In genomic region chr20:53084408-53084997, GRCh38 we compare ENCODE assay signal across 33 cellular contexts.
"Had no signal": no experiment of that assay in that cellular context is flagged by ENCODE, and none has a peak within 500 bp of the region (broad histone marks: within the 10 kb centered on the region; RNA-seq: fewer than 3 reads in every experiment).

No MANE protein-coding gene starts in this region.

- H3K4me3 ChIP-seq: neural progenitor cell, ovary, psoas muscle, skin epidermis, smooth muscle cell, spleen, suprapubic skin, testis, tibial artery, transverse colon, upper lobe of right lung, vagina had no signal

- H3K4me2 ChIP-seq: neural progenitor cell, smooth muscle cell had no signal

- H3K4me1 Mint-ChIP-seq: natural killer cell, neural progenitor cell had no signal

- H3K27ac Mint-ChIP-seq: natural killer cell; nephron; neural progenitor cell; progenitor cell of endocrine pancreas; stimulated activated memory B cell treated with anti-CD40 and anti-IgM and Interleukin-4, amounts not matched to agents 10 μg/mL and 1 μg/mL and 100 μg/mL, for 72 hours; stimulated activated naive CD8-positive, alpha-beta T cell treated with anti-CD3 and anti-CD28 coated beads, Interleukin-15, amount 100 ng/mL, for 72 hours; type B pancreatic cell had no signal

- ATAC-seq: naive thymus-derived CD4-positive, alpha-beta T cell; natural killer cell; psoas muscle; right cardiac atrium; sciatic nerve; stimulated activated memory B cell treated with anti-CD40 and anti-IgM and Interleukin-4, amounts not matched to agents 10 μg/mL and 1 μg/mL and 100 μg/mL, for 72 hours; stimulated activated naive CD8-positive, alpha-beta T cell treated with anti-CD3 and anti-CD28 coated beads, Interleukin-15, amount 100 ng/mL, for 72 hours; stimulated activated naive CD8-positive, alpha-beta T cell treated with anti-CD3 and anti-CD28 coated beads, Interleukin-15, Interleukin-2, amounts not matched to agents 100 U/mL and 50 U/mL, for 24 hours; upper lobe of right lung had no signal

- DNase-seq: naive thymus-derived CD4-positive, alpha-beta T cell; natural killer cell; occipital lobe; ovary; posterior cingulate gyrus; psoas muscle; right cardiac atrium; spleen; stimulated activated CD4-positive, alpha-beta T cell treated with anti-CD3 and anti-CD28 coated beads, Interleukin-12 subunit alpha, Interleukin-12 subunit beta, amount 100 ng/mL, for 4 hours; stimulated activated CD4-positive, alpha-beta T cell treated with anti-CD3 and anti-CD28 coated beads, Interleukin-1b, Interleukin-23, amount 100 ng/mL, for 48 hours; stimulated activated CD4-positive, alpha-beta T cell treated with anti-CD3 and anti-CD28 coated beads, Interleukin-4, amount 100 ng/mL, for 1 hour; stimulated activated CD4-positive, alpha-beta T cell treated with anti-CD3 and anti-CD28 coated beads, Interleukin-4, amount 100 ng/mL, for 4 hours; stimulated activated CD8-positive, alpha-beta memory T cell treated with anti-CD3 and anti-CD28 coated beads, Interleukin-4, amount 100 ng/mL, for 48 hours; stimulated activated naive CD4-positive, alpha-beta T cell; stimulated activated naive CD8-positive, alpha-beta T cell treated with anti-CD3 and anti-CD28 coated beads, Interleukin-15, amount 100 ng/mL, for 72 hours; stimulated activated naive CD8-positive, alpha-beta T cell treated with anti-CD3 and anti-CD28 coated beads, Interleukin-15, Interleukin-2, amounts not matched to agents 100 U/mL and 50 U/mL, for 24 hours; substantia nigra; testis; tibial artery; transverse colon; upper lobe of right lung had no signal

- H3K4me3 Mint-ChIP-seq: naive thymus-derived CD4-positive, alpha-beta T cell; natural killer cell; nephron; neural progenitor cell; stimulated activated memory B cell treated with anti-CD40 and anti-IgM and Interleukin-4, amounts not matched to agents 10 μg/mL and 1 μg/mL and 100 μg/mL, for 72 hours; stimulated activated naive CD8-positive, alpha-beta T cell treated with anti-CD3 and anti-CD28 coated beads, Interleukin-15, amount 100 ng/mL, for 72 hours; type B pancreatic cell had no signal

- H3K27me3 ChIP-seq: neural progenitor cell, ovary, spleen, suprapubic skin, testis, tibial artery, transverse colon, upper lobe of right lung, vagina had no signal

- H3K27me3 Mint-ChIP-seq: naive thymus-derived CD4-positive, alpha-beta T cell; progenitor cell of endocrine pancreas; stimulated activated memory B cell treated with anti-CD40 and anti-IgM and Interleukin-4, amounts not matched to agents 10 μg/mL and 1 μg/mL and 100 μg/mL, for 72 hours; stimulated activated naive CD8-positive, alpha-beta T cell treated with anti-CD3 and anti-CD28 coated beads, Interleukin-15, amount 100 ng/mL, for 72 hours; type B pancreatic cell had no signal

- H3K79me2 ChIP-seq: parathyroid adenoma had no signal

- H3K9me3 ChIP-seq: ovary, psoas muscle, spleen, suprapubic skin, testis, tibial artery, transverse colon, upper lobe of right lung, vagina had no signal

- H3K36me3 ChIP-seq: neural progenitor cell, ovary, spleen, suprapubic skin, tibial artery, transverse colon, upper lobe of right lung, vagina had no signal

- H3K4me1 ChIP-seq: parathyroid adenoma, psoas muscle, transverse colon had no signal

- H3K9ac ChIP-seq: neural progenitor cell, parathyroid adenoma had no signal

- H3K36me3 Mint-ChIP-seq: natural killer cell; neural progenitor cell; stimulated activated memory B cell treated with anti-CD40 and anti-IgM and Interleukin-4, amounts not matched to agents 10 μg/mL and 1 μg/mL and 100 μg/mL, for 72 hours had no signal

- FAIRE-seq: urothelium cell line had no signal

- H3K9me3 Mint-ChIP-seq: natural killer cell; nephron; neural progenitor cell; stimulated activated memory B cell treated with anti-CD40 and anti-IgM and Interleukin-4, amounts not matched to agents 10 μg/mL and 1 μg/mL and 100 μg/mL, for 72 hours; stimulated activated naive CD8-positive, alpha-beta T cell treated with anti-CD3 and anti-CD28 coated beads, Interleukin-15, amount 100 ng/mL, for 72 hours; type B pancreatic cell had no signal

- H3K27ac ChIP-seq: neural progenitor cell, ovary, parathyroid adenoma, psoas muscle, skin epidermis, spleen, suprapubic skin, testis, tibial artery, transverse colon, upper lobe of right lung, vagina had no signal

- H2AFZ ChIP-seq: neural progenitor cell, parathyroid adenoma had no signal
